1 cellular context compared by ENCODE assay signal in the genomic region with DNA sequence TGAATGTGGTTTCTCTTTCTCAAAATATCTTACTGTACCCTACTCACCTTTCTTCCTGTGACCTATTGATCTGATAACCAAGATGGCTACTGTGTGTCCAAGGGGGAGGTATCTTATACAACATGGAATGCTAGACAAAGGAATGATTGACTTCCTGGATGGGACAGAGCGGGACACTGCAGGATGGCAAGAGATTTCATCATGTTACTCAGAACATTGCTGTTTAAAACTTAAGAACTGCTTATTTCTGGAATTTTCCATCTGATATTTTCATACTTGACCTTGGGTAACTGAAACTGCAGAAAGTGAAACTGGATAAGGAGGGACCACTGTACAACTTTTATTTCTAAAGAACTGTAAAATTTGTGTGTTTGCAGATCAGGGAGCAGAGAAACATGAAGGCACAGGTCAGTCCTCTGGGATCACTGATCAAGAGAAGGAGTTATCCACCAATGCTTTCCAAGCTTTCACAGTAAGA.
TF ChIP-seq lines count a peak whose summit lies in the region.

No MANE protein-coding gene starts in this region.

TF ChIP-seq in K562, 482 proteins besides CTCF, POLR2A, EP300 and RAD21 (continued from another document and continues in another):
- TF ChIP-seq E2F6 (IDR thresholded peaks at IDR 0.05; ENCODE audit: borderline replicate concordance in 1 of 2, extremely low read depth in 1 of 2, insufficient read depth in 1 of 2, insufficient read length in 1 of 2, low read depth in 1 of 2, low read length in 1 of 2, poor library complexity in 1 of 2, severe bottlenecking in 1 of 2) (no peak), KLF6 (CRISPR knock-in tag; IDR thresholded peaks at IDR 0.05; ENCODE audit: borderline replicate concordance) (no peak), RBM14 (IDR thresholded peaks at IDR 0.05; ENCODE audit: borderline replicate concordance, insufficient read depth, low read depth, low read length) (no peak), HNRNPL (IDR thresholded peaks at IDR 0.05; ENCODE audit: low read depth, low read length) (no peak), POLR2AphosphoS2 (IDR thresholded peaks at IDR 0.05; ENCODE audit: low read length) (no peak), HIVEP1 (CRISPR knock-in tag; IDR thresholded peaks at IDR 0.05) (no peak), MEF2D (tag; conservative IDR thresholded peaks at IDR 0.05; ENCODE audit: low read depth) (no peak), GATA2 (CRISPR knock-in tag; IDR thresholded peaks at IDR 0.05) (no peak), CHD7 (IDR thresholded peaks at IDR 0.05; ENCODE audit: low read depth, low read length) (no peak), SRSF7 (optimal IDR thresholded peaks at IDR 0.05; ENCODE audit: low read depth, low read length) (no peak), MXI1 (IDR thresholded peaks at IDR 0.05; ENCODE audit: low read depth, low read length) (no peak), CBX8 (IDR thresholded peaks at IDR 0.05; ENCODE audit: borderline replicate concordance, extremely low read depth, low read depth, low read length, poor library complexity, severe bottlenecking) (no peak), LARP7 (IDR thresholded peaks at IDR 0.05) (no peak), KLF13 (tag; IDR thresholded peaks at IDR 0.05; ENCODE audit: borderline replicate concordance, low read depth) (no peak), DNMT1 (IDR thresholded peaks at IDR 0.05) (no peak), ZNF146 (CRISPR knock-in tag; IDR thresholded peaks at IDR 0.05; ENCODE audit: unreplicated experiment) (no peak), NFYB (IDR thresholded peaks at IDR 0.05; ENCODE audit: extremely low read depth, insufficient read length) (no peak), BRD4 (IDR thresholded peaks at IDR 0.05) (no peak), NR1H2 (CRISPR knock-in tag; IDR thresholded peaks at IDR 0.05) (no peak), ZFP36 (IDR thresholded peaks at IDR 0.05; ENCODE audit: low read depth, low read length, partially characterized antibody) (no peak), PRPF4 (IDR thresholded peaks at IDR 0.05; ENCODE audit: insufficient read depth, low read depth, low read length, poor library complexity, severe bottlenecking) (no peak), ETV6 (IDR thresholded peaks at IDR 0.05; ENCODE audit: borderline replicate concordance in 1 of 2, low read depth in 2 of 2, low read length in 1 of 2) (no peak), ETV6 (CRISPR knock-in tag; IDR thresholded peaks at IDR 0.05; ENCODE audit: borderline replicate concordance) (no peak), ZNF707 (CRISPR knock-in tag; conservative IDR thresholded peaks at IDR 0.05) (no peak), SP1 (CRISPR knock-in tag; IDR thresholded peaks at IDR 0.05) (no peak), U2AF1 (optimal IDR thresholded peaks at IDR 0.05; ENCODE audit: low read depth, low read length) (no peak), ZNF175 (CRISPR knock-in tag; IDR thresholded peaks at IDR 0.05; ENCODE audit: low read depth) (peak; percentile 95)
- TF ChIP-seq, protein P1, sequence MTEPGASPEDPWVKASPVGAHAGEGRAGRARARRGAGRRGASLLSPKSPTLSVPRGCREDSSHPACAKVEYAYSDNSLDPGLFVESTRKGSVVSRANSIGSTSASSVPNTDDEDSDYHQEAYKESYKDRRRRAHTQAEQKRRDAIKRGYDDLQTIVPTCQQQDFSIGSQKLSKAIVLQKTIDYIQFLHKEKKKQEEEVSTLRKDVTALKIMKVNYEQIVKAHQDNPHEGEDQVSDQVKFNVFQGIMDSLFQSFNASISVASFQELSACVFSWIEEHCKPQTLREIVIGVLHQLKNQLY (CRISPR knock-in tag; conservative IDR thresholded peaks at IDR 0.05), result no peak
- TF ChIP-seq, protein P2, sequence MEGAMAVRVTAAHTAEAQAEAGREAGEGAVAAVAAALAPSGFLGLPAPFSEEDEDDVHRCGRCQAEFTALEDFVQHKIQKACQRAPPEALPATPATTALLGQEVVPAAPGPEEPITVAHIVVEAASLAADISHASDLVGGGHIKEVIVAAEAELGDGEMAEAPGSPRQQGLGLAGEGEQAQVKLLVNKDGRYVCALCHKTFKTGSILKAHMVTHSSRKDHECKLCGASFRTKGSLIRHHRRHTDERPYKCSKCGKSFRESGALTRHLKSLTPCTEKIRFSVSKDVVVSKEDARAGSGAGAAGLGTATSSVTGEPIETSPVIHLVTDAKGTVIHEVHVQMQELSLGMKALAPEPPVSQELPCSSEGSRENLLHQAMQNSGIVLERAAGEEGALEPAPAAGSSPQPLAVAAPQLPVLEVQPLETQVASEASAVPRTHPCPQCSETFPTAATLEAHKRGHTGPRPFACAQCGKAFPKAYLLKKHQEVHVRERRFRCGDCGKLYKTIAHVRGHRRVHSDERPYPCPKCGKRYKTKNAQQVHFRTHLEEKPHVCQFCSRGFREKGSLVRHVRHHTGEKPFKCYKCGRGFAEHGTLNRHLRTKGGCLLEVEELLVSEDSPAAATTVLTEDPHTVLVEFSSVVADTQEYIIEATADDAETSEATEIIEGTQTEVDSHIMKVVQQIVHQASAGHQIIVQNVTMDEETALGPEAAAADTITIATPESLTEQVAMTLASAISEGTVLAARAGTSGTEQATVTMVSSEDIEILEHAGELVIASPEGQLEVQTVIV (CRISPR knock-in tag; IDR thresholded peaks at IDR 0.05; ENCODE audit: borderline replicate concordance), result no peak
- TF ChIP-seq, protein P3, sequence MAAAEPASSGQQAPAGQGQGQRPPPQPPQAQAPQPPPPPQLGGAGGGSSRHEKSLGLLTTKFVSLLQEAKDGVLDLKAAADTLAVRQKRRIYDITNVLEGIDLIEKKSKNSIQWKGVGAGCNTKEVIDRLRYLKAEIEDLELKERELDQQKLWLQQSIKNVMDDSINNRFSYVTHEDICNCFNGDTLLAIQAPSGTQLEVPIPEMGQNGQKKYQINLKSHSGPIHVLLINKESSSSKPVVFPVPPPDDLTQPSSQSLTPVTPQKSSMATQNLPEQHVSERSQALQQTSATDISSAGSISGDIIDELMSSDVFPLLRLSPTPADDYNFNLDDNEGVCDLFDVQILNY (CRISPR knock-in tag; IDR thresholded peaks at IDR 0.05), result no peak
- TF ChIP-seq, protein P4, sequence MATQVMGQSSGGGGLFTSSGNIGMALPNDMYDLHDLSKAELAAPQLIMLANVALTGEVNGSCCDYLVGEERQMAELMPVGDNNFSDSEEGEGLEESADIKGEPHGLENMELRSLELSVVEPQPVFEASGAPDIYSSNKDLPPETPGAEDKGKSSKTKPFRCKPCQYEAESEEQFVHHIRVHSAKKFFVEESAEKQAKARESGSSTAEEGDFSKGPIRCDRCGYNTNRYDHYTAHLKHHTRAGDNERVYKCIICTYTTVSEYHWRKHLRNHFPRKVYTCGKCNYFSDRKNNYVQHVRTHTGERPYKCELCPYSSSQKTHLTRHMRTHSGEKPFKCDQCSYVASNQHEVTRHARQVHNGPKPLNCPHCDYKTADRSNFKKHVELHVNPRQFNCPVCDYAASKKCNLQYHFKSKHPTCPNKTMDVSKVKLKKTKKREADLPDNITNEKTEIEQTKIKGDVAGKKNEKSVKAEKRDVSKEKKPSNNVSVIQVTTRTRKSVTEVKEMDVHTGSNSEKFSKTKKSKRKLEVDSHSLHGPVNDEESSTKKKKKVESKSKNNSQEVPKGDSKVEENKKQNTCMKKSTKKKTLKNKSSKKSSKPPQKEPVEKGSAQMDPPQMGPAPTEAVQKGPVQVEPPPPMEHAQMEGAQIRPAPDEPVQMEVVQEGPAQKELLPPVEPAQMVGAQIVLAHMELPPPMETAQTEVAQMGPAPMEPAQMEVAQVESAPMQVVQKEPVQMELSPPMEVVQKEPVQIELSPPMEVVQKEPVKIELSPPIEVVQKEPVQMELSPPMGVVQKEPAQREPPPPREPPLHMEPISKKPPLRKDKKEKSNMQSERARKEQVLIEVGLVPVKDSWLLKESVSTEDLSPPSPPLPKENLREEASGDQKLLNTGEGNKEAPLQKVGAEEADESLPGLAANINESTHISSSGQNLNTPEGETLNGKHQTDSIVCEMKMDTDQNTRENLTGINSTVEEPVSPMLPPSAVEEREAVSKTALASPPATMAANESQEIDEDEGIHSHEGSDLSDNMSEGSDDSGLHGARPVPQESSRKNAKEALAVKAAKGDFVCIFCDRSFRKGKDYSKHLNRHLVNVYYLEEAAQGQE (CRISPR knock-in tag; IDR thresholded peaks at IDR 0.05; ENCODE audit: low read depth), result no peak
